ENCODE assay signal across 12 cellular contexts in the genomic region with DNA sequence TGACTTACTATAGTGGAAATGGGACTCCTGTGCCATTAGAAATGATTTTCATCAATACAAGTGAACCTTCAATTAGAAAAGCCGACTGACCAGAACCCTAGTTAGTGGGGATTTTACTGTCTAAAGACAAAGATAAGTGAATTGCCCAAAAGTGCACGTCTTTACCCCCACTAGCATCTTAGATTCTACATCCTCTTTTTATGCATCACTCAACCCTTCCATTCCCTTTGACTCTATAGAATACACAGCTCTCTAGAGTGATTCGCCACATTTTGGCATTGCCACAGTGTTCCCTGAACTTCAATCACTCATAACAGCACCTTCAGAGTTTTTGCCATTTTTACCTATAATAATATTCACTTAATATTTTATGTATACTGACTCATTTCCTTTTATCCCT.
DNase-seq lines count a peak whose midpoint lies in the region; ATAC-seq and TF ChIP-seq lines count a peak whose summit lies in the region.
"Had no signal": no experiment of that assay in that cellular context is flagged by ENCODE, and none has a peak within 500 bp of the region (broad histone marks: within the 10 kb centered on the region; RNA-seq: fewer than 3 reads in every experiment).

No MANE protein-coding gene starts in this region.

- no peaks in the 10 kb centered on the region for H4K20me1 ChIP-seq in DOHH2 (ENCODE audit: control insufficient read depth, insufficient read depth, low read depth, low read length)
- no peaks in the 10 kb centered on the region for H4K20me1 ChIP-seq in OCI-LY1 (ENCODE audit: insufficient read depth, low read length)
- H4K20me1 ChIP-seq in neural cell (ENCODE audit: insufficient read depth), result no peaks in the 10 kb centered on the region

- H3K9me3 ChIP-seq in DOHH2 (ENCODE audit: control insufficient read depth, insufficient read depth, low read length), result no peaks in the 10 kb centered on the region
- H3K9me3 ChIP-seq in OCI-LY1 (ENCODE audit: low read length), result no peaks in the 10 kb centered on the region
- no peaks in the 10 kb centered on the region for H3K9me3 ChIP-seq in neural cell (ENCODE audit: low read length)
- H3K9me3 ChIP-seq: BE2C had no signal

- H3K4me3 ChIP-seq in DOHH2 (ENCODE audit: low read length), result no peak overlapping the region
- H3K4me3 ChIP-seq in OCI-LY1 (ENCODE audit: low read depth, low read length, poor library complexity, severe bottlenecking), result no peak overlapping the region
- no peak overlapping the region for H3K4me3 ChIP-seq in neural cell (ENCODE audit: low read length)

- intact Hi-C loops in left cardiac atrium (cut with DNase I), result loop anchor here in 1 of 2 donors (10.0 kb wide), 1 partner anchor 222 kb away; the partner anchor contains the start of gene EBF1

- H3K27ac ChIP-seq in DOHH2 (ENCODE audit: low read depth, low read length) (no peak overlapping the region), OCI-LY1 (ENCODE audit: low read depth, low read length, poor library complexity, severe bottlenecking) (peak overlapping the region; percentile 94), neural cell (ENCODE audit: low read length) (peak overlapping the region; percentile 60)

- peaks cover 40% of the 10 kb centered on the region for H3K79me2 ChIP-seq in DOHH2 (ENCODE audit: control insufficient read depth, low read length)
- peaks cover 23% of the 10 kb centered on the region for H3K79me2 ChIP-seq in OCI-LY1 (ENCODE audit: insufficient read depth, low read length)
- H3K79me2 ChIP-seq in neural cell (replicated peaks; ENCODE audit: insufficient read depth, low read length), result peaks cover 63% of the 10 kb centered on the region

- H3K27me3 ChIP-seq in DOHH2 (ENCODE audit: control insufficient read depth, low read length) (no peaks in the 10 kb centered on the region), OCI-LY1 (ENCODE audit: insufficient read depth, low read length) (no peaks in the 10 kb centered on the region), neural cell (ENCODE audit: insufficient read depth, low read depth, low read length) (no peaks in the 10 kb centered on the region)
- H3K27me3 ChIP-seq: BE2C had no signal

- no peak for TF ChIP-seq RAD21 in neural cell (conservative IDR thresholded peaks at IDR 0.05)

- TF ChIP-seq EP300 in neural cell (conservative IDR thresholded peaks at IDR 0.05; ENCODE audit: poor library complexity, severe bottlenecking), result no peak

- H3K9me2 ChIP-seq in DOHH2 (replicated peaks; ENCODE audit: control insufficient read depth, low read length), result no peaks in the 10 kb centered on the region
- H3K9me2 ChIP-seq in OCI-LY1 (ENCODE audit: low read depth, low read length), result no peaks in the 10 kb centered on the region
- H3K9me2 ChIP-seq in neural cell (ENCODE audit: insufficient read depth, low read length), result no peaks in the 10 kb centered on the region

- H3F3A ChIP-seq in DOHH2 (ENCODE audit: control insufficient read depth, insufficient read depth) (peaks cover 23% of the 10 kb centered on the region), OCI-LY1 (ENCODE audit: insufficient read depth, low read length) (peaks cover 3% of the 10 kb centered on the region; the same call in 1 of the 2 replicates), neural cell (ENCODE audit: insufficient read depth, low read length, poor library complexity, severe bottlenecking) (no peaks in the 10 kb centered on the region)

- H3K4me2 ChIP-seq in DOHH2 (ENCODE audit: low read length) (peak overlapping the region; percentile 4; the same call in 1 of the 2 replicates), OCI-LY1 (ENCODE audit: low read length) (no peak overlapping the region; the same call in 1 of the 2 replicates), neural cell (ENCODE audit: low read length) (no peak overlapping the region)

- no peaks in the 10 kb centered on the region; the same call in 1 of the 2 replicates for H3K36me3 ChIP-seq in DOHH2 (ENCODE audit: control insufficient read depth, low read length)
- no peaks in the 10 kb centered on the region for H3K36me3 ChIP-seq in OCI-LY1 (ENCODE audit: insufficient read depth, low read length)
- H3K36me3 ChIP-seq in neural cell (ENCODE audit: insufficient read depth, low read length), result no peaks in the 10 kb centered on the region
- H3K36me3 ChIP-seq: BE2C had no signal

- H2AFZ ChIP-seq in OCI-LY1 (ENCODE audit: low read length), result no peak overlapping the region
- no peak overlapping the region for H2AFZ ChIP-seq in neural cell (ENCODE audit: low read depth, low read length)

- ATAC-seq in GM19351 (IDR thresholded peaks at IDR 0.05; ENCODE audit: unreplicated experiment) (no peak), left cardiac atrium (no peak)
- ATAC-seq: HepG2 had no signal

- no peak for DNase-seq in left cardiac atrium
- DNase-seq in superior temporal gyrus (ENCODE audit: extremely low spot score), result no peak
- no peak for DNase-seq in activated CD8-positive, alpha-beta memory T cell treated with anti-CD3 and anti-CD28 coated beads, Interleukin-2, amount 50 U/mL, for 4 hours
- DNase-seq: BE2C, DMS53, HCEC 1CT, HFFc6 had no signal

- H3K4me1 ChIP-seq in DOHH2 (ENCODE audit: control insufficient read depth, low read length) (peaks cover 78% of the 10 kb centered on the region), OCI-LY1 (ENCODE audit: insufficient read depth, low read length, severe bottlenecking) (peaks cover 93% of the 10 kb centered on the region)

- TF ChIP-seq CTCF in DOHH2 (IDR thresholded peaks at IDR 0.05; ENCODE audit: low read depth, low read length, poor library complexity, severe bottlenecking), result no peak
- TF ChIP-seq CTCF in OCI-LY1 (IDR thresholded peaks at IDR 0.05; ENCODE audit: low read length), result no peak
- no peak for TF ChIP-seq CTCF in neural cell (IDR thresholded peaks at IDR 0.05; ENCODE audit: poor library complexity, severe bottlenecking)

- no peak overlapping the region for H3K9ac ChIP-seq in OCI-LY1 (ENCODE audit: low read length)
- H3K9ac ChIP-seq in neural cell (ENCODE audit: low read length), result no peak overlapping the region

TF ChIP-seq in neural cell, 6 proteins besides CTCF, POLR2A, EP300 and RAD21:
- TF ChIP-seq TAF1 (IDR thresholded peaks at IDR 0.05; ENCODE audit: low read depth), result no peak
- no peak for TF ChIP-seq REST (IDR thresholded peaks at IDR 0.05; ENCODE audit: borderline replicate concordance)
- TF ChIP-seq POLR2AphosphoS5 (IDR thresholded peaks at IDR 0.05), result no peak
- TF ChIP-seq MXI1 (conservative IDR thresholded peaks at IDR 0.05; ENCODE audit: poor library complexity, severe bottlenecking), result no peak
- no peak for TF ChIP-seq EZH2 (IDR thresholded peaks at IDR 0.05; ENCODE audit: borderline replicate concordance, insufficient read depth, low read length, poor library complexity, severe bottlenecking)
- TF ChIP-seq SMC3 (conservative IDR thresholded peaks at IDR 0.05; ENCODE audit: poor library complexity), result no peak
